10 cellular contexts compared by ENCODE assay signal in the genomic region with DNA sequence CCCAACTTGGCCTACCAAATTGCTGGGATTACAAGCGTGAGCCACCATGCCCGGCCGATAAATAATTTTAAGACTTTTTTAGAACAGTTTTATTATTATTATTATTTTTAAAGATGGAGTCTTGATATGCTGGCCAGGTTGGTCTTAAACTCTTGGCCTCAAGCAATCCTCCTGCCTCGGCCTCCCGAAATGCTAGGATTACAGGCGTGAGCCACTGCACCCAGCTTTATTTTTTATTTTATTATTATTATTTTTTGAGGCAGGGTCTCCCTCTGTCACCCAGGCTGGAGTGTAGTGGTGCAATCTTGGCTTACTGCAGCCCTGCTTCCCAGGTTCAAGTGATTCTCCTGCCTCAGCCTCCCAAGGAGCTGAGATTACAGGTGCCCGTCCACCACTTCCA. TPM values are rescaled to one million over a fixed set of nuclear protein-coding genes. Genes with fewer than 3 reads are reported as not detected.
"Had no signal": no experiment of that assay in that cellular context is flagged by ENCODE, and none has a peak within 500 bp of the region (broad histone marks: within the 10 kb centered on the region; RNA-seq: fewer than 3 reads in every experiment).

No MANE protein-coding gene starts in this region.

RNA-seq across cellular contexts. Expression of a gene that starts 1.7 kb away (rescaled TPM):
- total RNA-seq: OCI-LY7, PC-3, PC-9, Peyer's patch, Right ventricle myocardium inferior, Right ventricle myocardium superior, RPMI7951, SJCRH30, SJSA1, SK-MEL-5 had no signal

RNA-seq across cellular contexts. Expression of a gene that starts 16.7 kb away (rescaled TPM):
- total RNA-seq: PC-3, PC-9, SJSA1, SK-MEL-5 had no signal

RNA-seq across cellular contexts. Expression of a gene that starts 27.3 kb away (rescaled TPM):
- total RNA-seq: OCI-LY7, PC-9, Peyer's patch, Right ventricle myocardium inferior, Right ventricle myocardium superior, RPMI7951, SJCRH30, SJSA1, SK-MEL-5 had no signal
